Comparison of ENCODE assay signal across 8 cellular contexts in genomic region chr5:150656191-150657132, GRCh38. TPM values are rescaled to one million over a fixed set of nuclear protein-coding genes. Genes with fewer than 3 reads are reported as not detected.
DNase-seq lines count a peak whose midpoint lies in the region; TF ChIP-seq lines count a peak whose summit lies in the region.

No MANE protein-coding gene starts in this region.

- no peaks in the 10 kb centered on the region for H3K36me3 ChIP-seq in Caco-2 (ENCODE audit: control insufficient read depth, insufficient read depth, low read length)
- H3K36me3 ChIP-seq in ovary, result no peaks in the 10 kb centered on the region
- no peaks in the 10 kb centered on the region for H3K36me3 ChIP-seq in transverse colon

- peaks cover 17% of the 10 kb centered on the region for H3K4me1 Mint-ChIP-seq in Caco-2 (ENCODE audit: low read depth, unreplicated experiment)

- in situ Hi-C loops in transverse colon (cut with MboI; ENCODE audit: low pct_ligation_motif_present in 1 of 4, low pct_unique_long_range_greater_than_20kb in 1 of 4, low sequenced_read_pairs in 3 of 4), result loop anchor here (5.0 to 25.0 kb wide), 3 partner anchors 94 to 194 kb away; no protein-coding TSS in a partner anchor

- BruUV-seq in Caco-2 (replicated peaks; lab: Mats Ljungman, UMichigan), result no TSS peak

- TF ChIP-seq POLR2A in ovary (IDR thresholded peaks at IDR 0.05) (no peak), transverse colon (IDR thresholded peaks at IDR 0.05) (no peak)

- H3K27ac ChIP-seq in ovary, result peak overlapping the region; percentile 35 to 39
- H3K27ac ChIP-seq in transverse colon, result peak overlapping the region; percentile 62 to 75 (median 66)

- whole genome bisulfite sequencing in ovary, 3 donors, result 4 to 12% (median 4%) methylated on average over 31 to 93 of the region's 99 CpGs
- 4% methylated on average over 40 of the region's 99 CpGs; no CpG with 5 or more reads in 1 of the 2 donors for WGBS in transverse colon (ENCODE audit: low coverage in 1 of 2), 2 donors

- no peaks in the 10 kb centered on the region for H3K9me3 Mint-ChIP-seq in Caco-2 (ENCODE audit: unreplicated experiment)

- POLR2A ChIA-PET in Caco-2 (lab: Charles Lee), result no interaction called here

- H3K4me3 Mint-ChIP-seq in Caco-2 (ENCODE audit: unreplicated experiment), result peak overlapping the region; percentile 79

- no peak for TF ChIP-seq EP300 in ovary (IDR thresholded peaks at IDR 0.05)
- TF ChIP-seq EP300 in transverse colon (IDR thresholded peaks at IDR 0.05; ENCODE audit: low read depth), result no peak

- DNase-seq in Caco-2, result peak; percentile 74 to 92
- DNase-seq in GM20000 (ENCODE audit: low spot score), result peak; percentile 97
- DNase-seq in HuH-7 (ENCODE audit: low spot score), result peak; percentile 87
- DNase-seq in RPMI7951 (ENCODE audit: low read depth), result peak; percentile 55
- DNase-seq in activated effector memory CD4-positive, alpha-beta T cell treated with Interleukin-2 at 50 U/mL for 16 hours, result peak; percentile 77
- peak; percentile 82 for DNase-seq in glomerular visceral epithelial cell (ENCODE audit: extremely low spot score)
- peak; percentile 79 to 92 (median 87) for DNase-seq in ovary
- peak; percentile 82 for DNase-seq in transverse colon

- CTCF ChIA-PET in Caco-2 (lab: Charles Lee), result interaction anchor here (0.6 to 10.7 kb wide), 5 partner anchors 13 to 390 kb away, joined by 3 to 56 read pairs (median 4); partner anchors contain the start of gene SYNPO

- intact Hi-C loops in Caco-2 (cut with micrococcal nuclease; ENCODE audit: unreplicated experiment), result loop anchor here (1.0 to 2.0 kb wide), 7 partner anchors 16 to 198 kb away; partner anchors contain the start of gene SYNPO
- intact Hi-C loops in ovary (cut with DNase I), result loop anchor here (2.0 to 10.0 kb wide), 7 partner anchors 48 to 199 kb away; partner anchors contain the start of gene RBM22 (in 1 of the 4)
- intact Hi-C loops in transverse colon (cut with DNase I; ENCODE audit: low total_unique reads), result loop anchor here (5.0 to 10.0 kb wide), 2 partner anchors 94 to 202 kb away; no protein-coding TSS in a partner anchor

- H3K4me3 ChIP-seq in Caco-2 (ENCODE audit: low read depth, low read length) (peak overlapping the region; percentile 71), ovary (peak overlapping the region; percentile 45), transverse colon (peak overlapping the region; percentile 35 to 70 (median 59))

- no peaks in the 10 kb centered on the region for H3K27me3 Mint-ChIP-seq in Caco-2 (ENCODE audit: insufficient read depth, unreplicated experiment)

- H3K36me3 Mint-ChIP-seq in Caco-2 (ENCODE audit: insufficient read depth, unreplicated experiment), result peaks cover 29% of the 10 kb centered on the region

- H3K9me3 ChIP-seq in Caco-2 (no peaks in the 10 kb centered on the region), ovary (no peaks in the 10 kb centered on the region), transverse colon (no peaks in the 10 kb centered on the region)

- H3K27me3 ChIP-seq in Caco-2 (replicated peaks; ENCODE audit: control insufficient read depth, insufficient read depth, low read length) (no peaks in the 10 kb centered on the region), ovary (no peaks in the 10 kb centered on the region), transverse colon (no peaks in the 10 kb centered on the region)

- peak overlapping the region; percentile 45 for H3K27ac Mint-ChIP-seq in Caco-2 (ENCODE audit: unreplicated experiment)

- H3K4me1 ChIP-seq in Caco-2 (peaks cover 4% of the 10 kb centered on the region; the same call in 1 of the 2 replicates), ovary (ENCODE audit: insufficient read depth) (peaks cover 21% of the 10 kb centered on the region), transverse colon (peaks cover 0 to 23% (median 17%) of the 10 kb centered on the region in 4 donors)

- TF ChIP-seq CTCF in Caco-2 (IDR thresholded peaks at IDR 0.05; ENCODE audit: insufficient read depth in 1 of 2, low read depth in 1 of 2, low read length in 1 of 2, severe bottlenecking in 1 of 2, unreplicated experiment in 1 of 2), result peak; percentile 74 to 87
- peak; percentile 68 for TF ChIP-seq CTCF in GM20000 (IDR thresholded peaks at IDR 0.05; ENCODE audit: extremely low read depth, missing control alignments)
- peak; percentile 39 to 77 (median 72) for TF ChIP-seq CTCF in ovary (IDR thresholded peaks at IDR 0.05)
- peak; percentile 32 to 71 (median 65) for TF ChIP-seq CTCF in transverse colon (IDR thresholded peaks at IDR 0.05)

RNA-seq across cellular contexts. Expression of gene MYOZ3, which starts 4.6 kb away (rescaled TPM):
- total RNA-seq in Caco-2 (2022) (not detected in 2 replicates), ovary (1 to 10 TPM in 4 of 7 donors, under 1 TPM in 3; 0.36 to 2.6 (median 1.2) TPM), transverse colon (not detected)
- 0.78 TPM in 1 of 2 replicates, not detected in the other for total RNA-seq in RPMI7951 (2014; rRNA removed; shearing (Covaris generic))
- polyA plus RNA-seq in ovary, result 1 to 10 TPM; 1.6 to 2.7 TPM

RNA-seq across cellular contexts. Expression of gene SYNPO, which starts 16.0 kb away (rescaled TPM):
- total RNA-seq in Caco-2 (2022) (22.4 and 25.1 TPM in 2 replicates), ovary (100 to 1,000 TPM in 3 of 7 donors, 10 to 100 TPM in 3, 1 to 10 TPM in 1; 8.3 to 174 (median 70.2) TPM), transverse colon (10 to 100 TPM; 15.5 to 89.4 (median 41.8) TPM)
- total RNA-seq in RPMI7951 (2014; rRNA removed; shearing (Covaris generic)), result 0.98 and 1.4 TPM in 2 replicates
- polyA plus RNA-seq in ovary, result 10 to 100 TPM; 31.0 to 86.9 TPM

RNA-seq across cellular contexts. Expression of gene RBM22, which starts 44.4 kb away (rescaled TPM):
- 55.3 TPM in 2 replicates for total RNA-seq in Caco-2 (2022)
- total RNA-seq in RPMI7951 (2014; rRNA removed; shearing (Covaris generic)), result 34.2 and 38.0 TPM in 2 replicates
- total RNA-seq in ovary, result 10 to 100 TPM; 35.5 to 59.0 (median 48.6) TPM
- 10 to 100 TPM; 33.4 to 77.6 TPM for polyA plus RNA-seq in ovary
- total RNA-seq in transverse colon, result 10 to 100 TPM; 22.1 to 40.6 (median 35.6) TPM

Comparison
In these comparisons a context has a peak if more than half of its experiments do, and no peak if none do; other contexts are left out.
1. Peak in every context shown above with its lines: DNase-seq, H3K4me3 ChIP-seq and H3K27ac ChIP-seq.